ENCODE assay signal across 18 cellular contexts in genomic region chr12:44117368-44117767, GRCh38.
"Had no signal": no experiment of that assay in that cellular context is flagged by ENCODE, and none has a peak within 500 bp of the region (broad histone marks: within the 10 kb centered on the region; RNA-seq: fewer than 3 reads in every experiment).

No MANE protein-coding gene starts in this region.

- H3K4me3 ChIP-seq: left ventricle myocardium inferior, sigmoid colon, suprapubic skin, upper lobe of left lung had no signal

- H3K9me3 ChIP-seq: left ventricle myocardium inferior, sigmoid colon, suprapubic skin, upper lobe of left lung had no signal

- ATAC-seq: activated CD4-positive, alpha-beta T cell treated with anti-CD3 and anti-CD28 coated beads for 36 hours; activated CD8-positive, alpha-beta T cell treated with anti-CD3 and anti-CD28 coated beads for 36 hours; natural killer cell treated with Interleukin-12 subunit alpha and Interleukin-12 subunit beta and Interleukin-15 and Interleukin-18, amount 100 ng/mL, for 72 hours had no signal

- H3K27ac Mint-ChIP-seq: activated CD4-positive, alpha-beta T cell treated with anti-CD3 and anti-CD28 coated beads for 36 hours; activated CD8-positive, alpha-beta T cell treated with anti-CD3 and anti-CD28 coated beads for 36 hours; activated naive CD4-positive, alpha-beta T cell treated with anti-CD3 and anti-CD28 coated beads for 36 hours; dendritic cell treated with granulocyte-macrophage colony-stimulating factor and Interleukin-4, amounts not matched to agents 40 ng/mL and 50 ng/mL, for 4 days; natural killer cell treated with Interleukin-12 subunit alpha and Interleukin-12 subunit beta and Interleukin-15 and Interleukin-18, amount 100 ng/mL, for 72 hours had no signal

- H3K27me3 Mint-ChIP-seq: activated CD4-positive, alpha-beta T cell treated with anti-CD3 and anti-CD28 coated beads for 36 hours; activated CD8-positive, alpha-beta T cell treated with anti-CD3 and anti-CD28 coated beads for 36 hours; dendritic cell treated with granulocyte-macrophage colony-stimulating factor and Interleukin-4, amounts not matched to agents 40 ng/mL and 50 ng/mL, for 4 days; natural killer cell treated with Interleukin-12 subunit alpha and Interleukin-12 subunit beta and Interleukin-15 and Interleukin-18, amount 100 ng/mL, for 72 hours had no signal

- H3K27me3 ChIP-seq: sigmoid colon, suprapubic skin, upper lobe of left lung had no signal

- H3K27ac ChIP-seq: left ventricle myocardium inferior, sigmoid colon, suprapubic skin, upper lobe of left lung had no signal

- DNase-seq: activated CD4-positive, alpha-beta T cell treated with anti-CD3 and anti-CD28 coated beads for 36 hours; activated CD8-positive, alpha-beta memory T cell treated with anti-CD3 and anti-CD28 coated beads, Interleukin-2, amount 50 U/mL, for 4 hours; activated CD8-positive, alpha-beta T cell treated with anti-CD3 and anti-CD28 coated beads for 36 hours; activated naive CD4-positive, alpha-beta T cell treated with anti-CD3 and anti-CD28 coated beads for 36 hours; central memory CD4-positive, alpha-beta T cell; erythroblast; foreskin melanocyte; left ventricle myocardium inferior; mesenchymal stem cell; occipital lobe; sigmoid colon; stimulated activated CD4-positive, alpha-beta T cell treated with anti-CD3 and anti-CD28 coated beads, Interleukin-12 subunit alpha, Interleukin-12 subunit beta, amount 100 ng/mL, for 4 hours; stimulated activated naive CD4-positive, alpha-beta T cell treated with Interleukin-2 at 50 U/mL for 16 hours; T-helper 9 cell; upper lobe of left lung had no signal

- H3K4me1 ChIP-seq: sigmoid colon, suprapubic skin, upper lobe of left lung had no signal

- H3K36me3 ChIP-seq: left ventricle myocardium inferior, sigmoid colon, suprapubic skin, upper lobe of left lung had no signal

- H3K4me1 Mint-ChIP-seq: activated CD4-positive, alpha-beta T cell treated with anti-CD3 and anti-CD28 coated beads for 36 hours had no signal

- H3K36me3 Mint-ChIP-seq: natural killer cell treated with Interleukin-12 subunit alpha and Interleukin-12 subunit beta and Interleukin-15 and Interleukin-18, amount 100 ng/mL, for 72 hours had no signal

- H3K4me3 Mint-ChIP-seq: activated CD4-positive, alpha-beta T cell treated with anti-CD3 and anti-CD28 coated beads for 36 hours; activated CD8-positive, alpha-beta T cell treated with anti-CD3 and anti-CD28 coated beads for 36 hours; activated naive CD4-positive, alpha-beta T cell treated with anti-CD3 and anti-CD28 coated beads for 36 hours; dendritic cell treated with granulocyte-macrophage colony-stimulating factor and Interleukin-4, amounts not matched to agents 40 ng/mL and 50 ng/mL, for 4 days; natural killer cell treated with Interleukin-12 subunit alpha and Interleukin-12 subunit beta and Interleukin-15 and Interleukin-18, amount 100 ng/mL, for 72 hours had no signal
